1 cellular context compared by ENCODE assay signal in genomic region chr14:64303471-64303917, GRCh38.
TF ChIP-seq lines count a peak whose summit lies in the region.

No MANE protein-coding gene starts in this region.

TF ChIP-seq in HCT116, 20 proteins besides CTCF, POLR2A, EP300 and RAD21 (continued from another document):
- TF ChIP-seq ELF1 (IDR thresholded peaks at IDR 0.05; ENCODE audit: borderline replicate concordance, low read depth), result no peak
